ENCODE assay signal across 12 cellular contexts in the genomic region with DNA sequence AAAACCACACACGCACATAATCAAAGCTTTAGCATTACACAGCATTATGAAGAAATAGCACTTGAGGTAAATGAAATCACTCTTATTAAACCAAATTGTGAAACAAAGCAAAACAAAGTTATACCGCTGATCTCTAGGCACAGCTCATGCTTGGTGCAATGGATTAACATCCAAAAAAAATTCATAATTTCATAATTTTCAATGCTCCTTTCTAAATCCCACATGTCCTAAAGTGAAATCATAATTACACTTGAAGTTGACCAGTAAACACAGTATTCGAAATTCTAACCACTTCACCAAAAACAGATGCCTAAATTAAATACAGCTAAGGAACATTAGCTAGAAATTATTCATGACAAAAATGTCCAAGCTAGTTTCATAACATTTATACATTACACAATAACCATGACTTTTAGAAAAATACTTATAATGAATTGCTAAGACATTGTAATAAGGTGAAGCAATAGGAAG. TPM values are rescaled to one million over a fixed set of nuclear protein-coding genes. Genes with fewer than 3 reads are reported as not detected.
DNase-seq lines count a peak whose midpoint lies in the region; ATAC-seq lines count a peak whose summit lies in the region.
"Had no signal": no experiment of that assay in that cellular context is flagged by ENCODE, and none has a peak within 500 bp of the region (broad histone marks: within the 10 kb centered on the region; RNA-seq: fewer than 3 reads in every experiment).

No MANE protein-coding gene starts in this region.

- H3K27me3 Mint-ChIP-seq in activated CD4-positive, alpha-beta T cell treated with anti-CD3 and anti-CD28 coated beads, Interleukin-2, amount 10 ng/mL, durations not matched to agents 24 days and 14 days = no peaks in the 10 kb centered on the region
- no peaks in the 10 kb centered on the region for H3K27me3 Mint-ChIP-seq in T-helper 17 cell

- H3K36me3 ChIP-seq in subcutaneous abdominal adipose tissue (ENCODE audit: control insufficient read depth in 5 of 5, insufficient read depth in 5 of 5, low read length in 5 of 5) = no peaks in the 10 kb centered on the region
- H3K36me3 ChIP-seq in effector memory CD4-positive, alpha-beta T cell (ENCODE audit: control insufficient read depth, insufficient read depth, low read length) = no peaks in the 10 kb centered on the region
- H3K36me3 ChIP-seq: brain microvascular endothelial cell had no signal

- H3K9me3 ChIP-seq in T-helper 17 cell (ENCODE audit: control insufficient read depth, low read length, poor library complexity, severe bottlenecking) (no peaks in the 10 kb centered on the region), subcutaneous abdominal adipose tissue (ENCODE audit: control insufficient read depth in 5 of 5, low read length in 5 of 5) (no peaks in the 10 kb centered on the region)
- no peaks in the 10 kb centered on the region for H3K9me3 ChIP-seq in effector memory CD4-positive, alpha-beta T cell (ENCODE audit: control insufficient read depth, low read length)

- H3K9ac ChIP-seq in subcutaneous abdominal adipose tissue (ENCODE audit: low read length in 5 of 5) = peak overlapping the region in 1 of 5 donors; percentile 88

- ATAC-seq in T-helper 17 cell = no peak
- ATAC-seq in GM18520 (IDR thresholded peaks at IDR 0.05; ENCODE audit: unreplicated experiment) = no peak

- no peak for DNase-seq in activated CD4-positive, alpha-beta T cell treated with anti-CD3 and anti-CD28 coated beads, Interleukin-2, amount 10 ng/mL, durations not matched to agents 24 days and 14 days
- no peak for DNase-seq in activated CD4-positive, alpha-beta T cell treated with anti-CD3 and anti-CD28 coated beads for 4 hours
- DNase-seq in T-helper 17 cell = no peak
- peak; percentile 35 for DNase-seq in fibroblast of the conjunctiva (ENCODE audit: low read depth)
- no peak for DNase-seq in NCI-H524 treated with DMSO at 0.1 percent for 48 hours (lab: John Stamatoyannopoulos, UW)
- no peak for DNase-seq in effector memory CD4-positive, alpha-beta T cell
- DNase-seq: brain microvascular endothelial cell; kidney; NCI-H1694 treated with DMSO at 0.1 percent for 48 hours; stimulated activated CD4-positive, alpha-beta T cell treated with anti-CD3 and anti-CD28 coated beads, Interleukin-4, amount 100 ng/mL, for 4 hours had no signal

- peaks cover 64% of the 10 kb centered on the region for H3K4me1 Mint-ChIP-seq in activated CD4-positive, alpha-beta T cell treated with anti-CD3 and anti-CD28 coated beads, Interleukin-2, amount 10 ng/mL, durations not matched to agents 24 days and 14 days
- H3K4me1 Mint-ChIP-seq in T-helper 17 cell = peaks cover 34% of the 10 kb centered on the region

- H3K27ac ChIP-seq in subcutaneous abdominal adipose tissue (ENCODE audit: low read depth, low read length) = peak overlapping the region; percentile 78
- H3K27ac ChIP-seq in effector memory CD4-positive, alpha-beta T cell (ENCODE audit: insufficient read depth, low read length, poor library complexity, severe bottlenecking) = no peak overlapping the region
- H3K27ac ChIP-seq: brain microvascular endothelial cell had no signal

- peak overlapping the region in 2 of 5 donors; percentile 3 to 74 for H3K4me3 ChIP-seq in subcutaneous abdominal adipose tissue (ENCODE audit: low read depth in 1 of 5, low read length in 5 of 5)
- no peak overlapping the region for H3K4me3 ChIP-seq in effector memory CD4-positive, alpha-beta T cell (ENCODE audit: insufficient read depth, low read depth, low read length, poor library complexity, severe bottlenecking)

- H3K27ac Mint-ChIP-seq in activated CD4-positive, alpha-beta T cell treated with anti-CD3 and anti-CD28 coated beads, Interleukin-2, amount 10 ng/mL, durations not matched to agents 24 days and 14 days = peak overlapping the region; percentile 27
- no peak overlapping the region for H3K27ac Mint-ChIP-seq in T-helper 17 cell

- intact Hi-C loops in activated CD4-positive, alpha-beta T cell treated with anti-CD3 and anti-CD28 coated beads, Interleukin-2, amount 10 ng/mL, durations not matched to agents 24 days and 14 days (cut with micrococcal nuclease) = loop anchor here (2.0 to 5.0 kb wide), 2 partner anchors 19 to 37 kb away; a partner anchor contains a TSS

- no peaks in the 10 kb centered on the region for H3K27me3 ChIP-seq in subcutaneous abdominal adipose tissue (ENCODE audit: control insufficient read depth in 5 of 5, insufficient read depth in 4 of 5, low read length in 5 of 5)
- no peaks in the 10 kb centered on the region for H3K27me3 ChIP-seq in effector memory CD4-positive, alpha-beta T cell (replicated peaks; ENCODE audit: control insufficient read depth, insufficient read depth, low read length, poor library complexity, severe bottlenecking)
- H3K27me3 ChIP-seq: brain microvascular endothelial cell had no signal

- peak overlapping the region; percentile 92 for H3K4me3 Mint-ChIP-seq in activated CD4-positive, alpha-beta T cell treated with anti-CD3 and anti-CD28 coated beads, Interleukin-2, amount 10 ng/mL, durations not matched to agents 24 days and 14 days
- H3K4me3 Mint-ChIP-seq in T-helper 17 cell = peak overlapping the region; percentile 95

- H3K36me3 Mint-ChIP-seq in activated CD4-positive, alpha-beta T cell treated with anti-CD3 and anti-CD28 coated beads, Interleukin-2, amount 10 ng/mL, durations not matched to agents 24 days and 14 days (ENCODE audit: low read depth) = peaks cover 49% of the 10 kb centered on the region
- H3K36me3 Mint-ChIP-seq in T-helper 17 cell (ENCODE audit: low read depth) = no peaks in the 10 kb centered on the region

- peaks cover 0 to 29% (median 21%) of the 10 kb centered on the region in 5 donors for H3K4me1 ChIP-seq in subcutaneous abdominal adipose tissue (ENCODE audit: control insufficient read depth in 5 of 5, insufficient read depth in 5 of 5, low read length in 5 of 5)
- H3K4me1 ChIP-seq in effector memory CD4-positive, alpha-beta T cell (ENCODE audit: control insufficient read depth, insufficient read depth, low read length, poor library complexity, severe bottlenecking) = peaks cover 9% of the 10 kb centered on the region

- H3K9me3 Mint-ChIP-seq in activated CD4-positive, alpha-beta T cell treated with anti-CD3 and anti-CD28 coated beads, Interleukin-2, amount 10 ng/mL, durations not matched to agents 24 days and 14 days = no peaks in the 10 kb centered on the region

RNA-seq across cellular contexts. Expression of a gene that starts 1.5 kb away (rescaled TPM):
- 27.7 and 28.3 TPM in 2 replicates for total RNA-seq in activated CD4-positive, alpha-beta T cell treated with anti-CD3 and anti-CD28 coated beads, Interleukin-2, amount 10 ng/mL, durations not matched to agents 24 days and 14 days
- 10 to 100 TPM; 16.5 to 22.0 TPM for total RNA-seq in T-helper 17 cell

RNA-seq across cellular contexts. Expression of a gene that starts 14.1 kb away (rescaled TPM):
- 45.2 and 46.0 TPM in 2 replicates for total RNA-seq in activated CD4-positive, alpha-beta T cell treated with anti-CD3 and anti-CD28 coated beads, Interleukin-2, amount 10 ng/mL, durations not matched to agents 24 days and 14 days
- 10 to 100 TPM; 11.3 to 16.1 TPM for total RNA-seq in T-helper 17 cell

RNA-seq across cellular contexts. Expression of a gene that starts 19.7 kb away (rescaled TPM):
- total RNA-seq in activated CD4-positive, alpha-beta T cell treated with anti-CD3 and anti-CD28 coated beads, Interleukin-2, amount 10 ng/mL, durations not matched to agents 24 days and 14 days = 0.82 and 1.6 TPM in 2 replicates
- under 1 TPM; 0.20 to 0.76 TPM for total RNA-seq in T-helper 17 cell

RNA-seq across cellular contexts. Expression of a gene that starts 47.0 kb away (rescaled TPM):
- 51.6 and 53.3 TPM in 2 replicates for total RNA-seq in activated CD4-positive, alpha-beta T cell treated with anti-CD3 and anti-CD28 coated beads, Interleukin-2, amount 10 ng/mL, durations not matched to agents 24 days and 14 days
- total RNA-seq in T-helper 17 cell = 10 to 100 TPM; 22.9 to 25.9 TPM
